In the genomic region with DNA sequence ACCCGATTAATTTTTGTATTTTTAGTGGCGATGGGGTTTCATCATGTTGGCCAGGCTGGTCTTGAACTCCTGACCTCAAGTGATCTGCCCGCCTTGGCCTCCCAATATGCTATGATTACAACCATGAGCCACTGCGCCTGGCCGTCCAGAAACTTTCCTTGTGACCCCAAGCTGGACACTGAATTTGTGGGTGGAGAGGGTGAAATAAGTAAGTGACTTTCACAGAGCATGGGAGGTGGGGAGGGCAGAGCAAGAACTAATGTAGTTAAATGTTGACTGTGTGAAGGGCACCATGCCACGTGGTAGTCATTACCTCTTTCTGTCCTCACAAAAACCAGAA, we compare ENCODE assay signal across 11 cellular contexts. TPM values are rescaled to one million over a fixed set of nuclear protein-coding genes. Genes with fewer than 3 reads are reported as not detected.
DNase-seq lines count a peak whose midpoint lies in the region; ATAC-seq and TF ChIP-seq lines count a peak whose summit lies in the region.
"Had no signal": no experiment of that assay in that cellular context is flagged by ENCODE, and none has a peak within 500 bp of the region (broad histone marks: within the 10 kb centered on the region; RNA-seq: fewer than 3 reads in every experiment).

No MANE protein-coding gene starts in this region.

- H3K9ac ChIP-seq in SK-N-SH = no peak overlapping the region
- no peak overlapping the region for H3K9ac ChIP-seq in H9 (ENCODE audit: extremely low read depth, insufficient read length, low read length)
- no peak overlapping the region for H3K9ac ChIP-seq in neural progenitor cell

- H3K4me1 ChIP-seq in SK-N-SH (ENCODE audit: control insufficient read depth in 1 of 2, insufficient read depth in 2 of 2, low read depth in 1 of 2, low read length in 1 of 2) = peaks cover 6 to 10% of the 10 kb centered on the region in 2 experiments; a peak in 2 of 4 replicates
- H3K4me1 ChIP-seq in H9 (ENCODE audit: insufficient read depth, low read length) = peaks cover 3% of the 10 kb centered on the region
- H3K4me1 ChIP-seq in neural progenitor cell = peaks cover 26% of the 10 kb centered on the region

- no peak overlapping the region for H3K14ac ChIP-seq in H9 (ENCODE audit: insufficient read depth, low read length)

- no peak overlapping the region for H3K56ac ChIP-seq in H9 (ENCODE audit: insufficient read length, low read depth, low read length)

- H3K9me3 ChIP-seq in SK-N-SH = no peaks in the 10 kb centered on the region
- no peaks in the 10 kb centered on the region for H3K9me3 ChIP-seq in H9 (ENCODE audit: control insufficient read depth, low read depth, low read length)
- no peaks in the 10 kb centered on the region for H3K9me3 ChIP-seq in neural progenitor cell (ENCODE audit: low read depth)

- H2BK20ac ChIP-seq in H9 (ENCODE audit: low read depth, low read length, poor library complexity, severe bottlenecking) = no peak overlapping the region

- H4K91ac ChIP-seq in H9 (ENCODE audit: insufficient read length, low read depth, low read length) = no peak overlapping the region

- no peak overlapping the region for H4K8ac ChIP-seq in H9 (replicated peaks; ENCODE audit: insufficient read length, low read depth, low read length)

- H3K79me1 ChIP-seq in H9 (ENCODE audit: insufficient read depth, low read depth, low read length, poor library complexity, severe bottlenecking) = peaks cover 5% of the 10 kb centered on the region

- no peak overlapping the region for H3K23ac ChIP-seq in H9 (ENCODE audit: insufficient read length, low read depth, low read length)

- H3K23me2 ChIP-seq in H9 (ENCODE audit: insufficient read length, low read depth, low read length, poor library complexity, severe bottlenecking) = peaks cover 7% of the 10 kb centered on the region

- no peak for TF ChIP-seq RAD21 in SK-N-SH (IDR thresholded peaks at IDR 0.05; ENCODE audit: low read length)

- H2BK15ac ChIP-seq in H9 (ENCODE audit: low read depth, low read length) = no peak overlapping the region

- H3K9me2 ChIP-seq in SK-N-SH = no peaks in the 10 kb centered on the region

- H3K27ac Mint-ChIP-seq in H9 (peak overlapping the region in 2 of 3 experiments; percentile 68 to 96; a peak in 4 of 7 replicates), neural progenitor cell (no peak overlapping the region)
- H3K27ac Mint-ChIP-seq in activated naive CD8-positive, alpha-beta T cell treated with anti-CD3 and anti-CD28 coated beads, Interleukin-2, amount 50 U/mL, for 24 hours = peak overlapping the region; percentile 100

- H2BK120ac ChIP-seq in H9 (ENCODE audit: low read depth, low read length, poor library complexity, severe bottlenecking) = no peak overlapping the region

- no peak for TF ChIP-seq EP300 in SK-N-SH (IDR thresholded peaks at IDR 0.05; ENCODE audit: borderline replicate concordance in 1 of 2, low read depth in 1 of 2, low read length in 1 of 2)

- H3K4me1 Mint-ChIP-seq in H9 = peaks cover 33% of the 10 kb centered on the region in 2 experiments
- H3K4me1 Mint-ChIP-seq in activated naive CD8-positive, alpha-beta T cell treated with anti-CD3 and anti-CD28 coated beads, Interleukin-2, amount 50 U/mL, for 24 hours = peaks cover 73% of the 10 kb centered on the region
- H3K4me1 Mint-ChIP-seq in neural progenitor cell = peaks cover 25% of the 10 kb centered on the region

- POLR2A ChIA-PET in SK-N-SH (lab: Yijun Ruan, JAX) = no interaction called here

- ATAC-seq in SK-N-SH treated with all-trans-retinoic acid at 6 μM for 48 hours (no peak), HG03571 (IDR thresholded peaks at IDR 0.05; ENCODE audit: unreplicated experiment) (no peak)
- no peak for ATAC-seq in activated naive CD8-positive, alpha-beta T cell treated with anti-CD3 and anti-CD28 coated beads, Interleukin-2, amount 50 U/mL, for 24 hours

- no peak overlapping the region for H4K5ac ChIP-seq in H9 (ENCODE audit: insufficient read length, low read depth, low read length)

- H3K4me2 ChIP-seq in SK-N-SH (no peak overlapping the region), H9 (ENCODE audit: insufficient read depth, insufficient read length, low read length) (no peak overlapping the region), neural progenitor cell (no peak overlapping the region)

- CTCF ChIA-PET in SK-N-SH (lab: Yijun Ruan, JAX) = interaction anchor here (0.8 to 1.8 kb wide), 4 partner anchors 9 to 62 kb away, joined by 3 to 5 read pairs (median 4); a partner anchor contains a TSS

- no peak overlapping the region for H3K27ac ChIP-seq in SK-N-SH (ENCODE audit: low read depth in 2 of 2, low read length in 1 of 2)
- no peak overlapping the region for H3K27ac ChIP-seq in H9 (ENCODE audit: insufficient read length, low read depth, low read length)
- peak overlapping the region; percentile 4 for H3K27ac ChIP-seq in neural progenitor cell

- H3T11ph ChIP-seq in H9 (ENCODE audit: low read length) = no peak overlapping the region

- H2BK5ac ChIP-seq in H9 (ENCODE audit: insufficient read length, low read length) = no peak overlapping the region

- no peaks in the 10 kb centered on the region for H3K27me3 ChIP-seq in SK-N-SH (ENCODE audit: insufficient read depth)
- H3K27me3 ChIP-seq in H9 (ENCODE audit: insufficient read depth, low read length) = no peaks in the 10 kb centered on the region
- H3K27me3 ChIP-seq in neural progenitor cell = no peaks in the 10 kb centered on the region

- H3K27me3 Mint-ChIP-seq in H9 (ENCODE audit: low read depth) (no peaks in the 10 kb centered on the region), neural progenitor cell (ENCODE audit: insufficient read depth, low read depth) (peaks cover 6% of the 10 kb centered on the region)
- no peaks in the 10 kb centered on the region for H3K27me3 Mint-ChIP-seq in activated naive CD8-positive, alpha-beta T cell treated with anti-CD3 and anti-CD28 coated beads, Interleukin-2, amount 50 U/mL, for 24 hours

- H3K4me3 ChIP-seq in SK-N-SH (ENCODE audit: low read depth in 2 of 2, low read length in 1 of 2) = no peak overlapping the region
- no peak overlapping the region for H3K4me3 ChIP-seq in neural progenitor cell
- H3K4me3 ChIP-seq: lung had no signal

- H3K4ac ChIP-seq in H9 (ENCODE audit: low read depth, low read length) = no peak overlapping the region

- H4K20me1 ChIP-seq in SK-N-SH (ENCODE audit: insufficient read depth) (no peaks in the 10 kb centered on the region), H9 (ENCODE audit: control insufficient read depth, insufficient read depth, insufficient read length) (no peaks in the 10 kb centered on the region), neural progenitor cell (ENCODE audit: low read depth) (peaks cover 19% of the 10 kb centered on the region)

- H3K18ac ChIP-seq in H9 (ENCODE audit: insufficient read length, low read depth, low read length) = no peak overlapping the region

- H2AFZ ChIP-seq in SK-N-SH (ENCODE audit: low read depth) (peak overlapping the region; percentile 26; the same call in 1 of the 2 replicates), H9 (ENCODE audit: low read length) (no peak overlapping the region), neural progenitor cell (replicated peaks) (no peak overlapping the region)

- H3K9me3 Mint-ChIP-seq in H9 (no peaks in the 10 kb centered on the region), neural progenitor cell (no peaks in the 10 kb centered on the region)
- no peaks in the 10 kb centered on the region for H3K9me3 Mint-ChIP-seq in activated naive CD8-positive, alpha-beta T cell treated with anti-CD3 and anti-CD28 coated beads, Interleukin-2, amount 50 U/mL, for 24 hours

- H3K79me2 ChIP-seq in SK-N-SH (ENCODE audit: insufficient read depth) = peaks cover 22% of the 10 kb centered on the region
- peaks cover 11% of the 10 kb centered on the region; the same call in 1 of the 2 replicates for H3K79me2 ChIP-seq in H9 (ENCODE audit: insufficient read depth, low read length)
- H3K79me2 ChIP-seq in neural progenitor cell (ENCODE audit: low read depth) = peaks cover 23% of the 10 kb centered on the region

- H3F3A ChIP-seq in SK-N-SH (replicated peaks; ENCODE audit: insufficient read depth) = peaks cover 4% of the 10 kb centered on the region
- peaks cover 38% of the 10 kb centered on the region for H3F3A ChIP-seq in neural progenitor cell (ENCODE audit: low read depth)

- no peak for DNase-seq in SK-N-SH
- DNase-seq in H9 = no peak
- no peak for DNase-seq in activated naive CD8-positive, alpha-beta T cell treated with anti-CD3 and anti-CD28 coated beads, Interleukin-2, amount 50 U/mL, for 24 hours
- DNase-seq in neural progenitor cell (ENCODE audit: low spot score) = no peak
- DNase-seq in kidney glomerular epithelial cell (lab: John Stamatoyannopoulos, UW) = no peak
- DNase-seq in NCI-H526 treated with DMSO at 0.1 percent for 48 hours (lab: John Stamatoyannopoulos, UW) = no peak
- DNase-seq: 8988T, DMS 273 treated with DMSO at 0.1 percent for 48 hours had no signal

- H3K36me3 Mint-ChIP-seq in H9 (ENCODE audit: insufficient read depth in 1 of 3, low read depth in 3 of 3) (peaks cover 0 to 11% (median 0%) of the 10 kb centered on the region in 3 experiments; a peak in 3 of 7 replicates), neural progenitor cell (no peaks in the 10 kb centered on the region)
- H3K36me3 Mint-ChIP-seq in activated naive CD8-positive, alpha-beta T cell treated with anti-CD3 and anti-CD28 coated beads, Interleukin-2, amount 50 U/mL, for 24 hours (ENCODE audit: low read depth) = peaks cover 17% of the 10 kb centered on the region

- TF ChIP-seq CTCF in SK-N-SH (IDR thresholded peaks at IDR 0.05) = no peak
- TF ChIP-seq CTCF in H9 (conservative IDR thresholded peaks at IDR 0.05) = no peak
- no peak for TF ChIP-seq CTCF in neural progenitor cell (IDR thresholded peaks at IDR 0.05)

- WGBS in SK-N-SH (ENCODE audit: low lambda C conversion rate) = 81% methylated on average over 6 of the region's 6 CpGs
- no CpG with 5 or more reads among the region's 6 CpGs for WGBS in H9 (ENCODE audit: extremely low coverage, insufficient read length, low lambda C conversion rate)

- H3K4me3 Mint-ChIP-seq in H9 = no peak overlapping the region; a peak in 1 of 5 replicates
- peak overlapping the region; percentile 72 for H3K4me3 Mint-ChIP-seq in activated naive CD8-positive, alpha-beta T cell treated with anti-CD3 and anti-CD28 coated beads, Interleukin-2, amount 50 U/mL, for 24 hours
- H3K4me3 Mint-ChIP-seq in neural progenitor cell = no peak overlapping the region

- H3K36me3 ChIP-seq in SK-N-SH (replicated peaks in 1 of 2; ENCODE audit: control insufficient read depth in 1 of 2, insufficient read depth in 2 of 2, low read length in 1 of 2) (peaks cover 0 to 2% of the 10 kb centered on the region in 2 experiments), neural progenitor cell (no peaks in the 10 kb centered on the region)

- H2BK12ac ChIP-seq in H9 (ENCODE audit: insufficient read length, low read depth, low read length) = no peak overlapping the region

- H2AK5ac ChIP-seq in H9 (ENCODE audit: insufficient read length, low read length) = no peak overlapping the region

RNA-seq across cellular contexts. Expression of a gene that starts 2.7 kb away (rescaled TPM):
- 26.8 and 27.3 TPM in 2 replicates for polyA plus RNA-seq in SK-N-SH (2012; rRNA removed)
- polyA plus RNA-seq in SK-N-SH (2012; cell fraction: cytosol; rRNA removed) = 38.0 and 45.1 TPM in 2 replicates
- 12.3 and 17.0 TPM in 2 replicates for polyA plus RNA-seq in SK-N-SH (2012; cell fraction: nucleus; rRNA removed)
- 52.4 and 63.1 TPM in 2 replicates for total RNA-seq in H9 (2021)
- total RNA-seq in neural progenitor cell (ENCODE audit: low replicate concordance) = 52.4 and 86.0 TPM in 2 replicates

RNA-seq across cellular contexts. Expression of a gene that starts 4.5 kb away (rescaled TPM):
- 4.2 and 6.8 TPM in 2 replicates for polyA plus RNA-seq in SK-N-SH (2012; rRNA removed)
- polyA plus RNA-seq in SK-N-SH (2012; cell fraction: cytosol; rRNA removed) = 4.1 and 7.3 TPM in 2 replicates
- polyA plus RNA-seq in SK-N-SH (2012; cell fraction: nucleus; rRNA removed) = 13.5 and 14.1 TPM in 2 replicates
- total RNA-seq in H9 (2021) = 32.8 and 34.2 TPM in 2 replicates
- total RNA-seq in neural progenitor cell (ENCODE audit: low replicate concordance) = 8.1 and 21.5 TPM in 2 replicates

RNA-seq across cellular contexts. Expression of a gene that starts 20.0 kb away (rescaled TPM):
- 35.3 and 41.5 TPM in 2 replicates for polyA plus RNA-seq in SK-N-SH (2012; rRNA removed)
- 46.3 and 54.9 TPM in 2 replicates for polyA plus RNA-seq in SK-N-SH (2012; cell fraction: cytosol; rRNA removed)
- polyA plus RNA-seq in SK-N-SH (2012; cell fraction: nucleus; rRNA removed) = 23.1 and 44.0 TPM in 2 replicates
- 143 and 144 TPM in 2 replicates for total RNA-seq in H9 (2021)
- total RNA-seq in neural progenitor cell (ENCODE audit: low replicate concordance) = 120 and 172 TPM in 2 replicates

RNA-seq across cellular contexts. Expression of a gene that starts 36.8 kb away (rescaled TPM):
- polyA plus RNA-seq in SK-N-SH (2012; rRNA removed) = not detected in 2 replicates
- not detected in 2 replicates for polyA plus RNA-seq in SK-N-SH (2012; cell fraction: cytosol; rRNA removed)
- polyA plus RNA-seq in SK-N-SH (2012; cell fraction: nucleus; rRNA removed) = not detected in 2 replicates
- 5.8 and 7.0 TPM in 2 replicates for total RNA-seq in H9 (2021)
- total RNA-seq in neural progenitor cell (ENCODE audit: low replicate concordance) = 16.5 and 44.6 TPM in 2 replicates
